1 cellular context compared by ENCODE assay signal in the genomic region with DNA sequence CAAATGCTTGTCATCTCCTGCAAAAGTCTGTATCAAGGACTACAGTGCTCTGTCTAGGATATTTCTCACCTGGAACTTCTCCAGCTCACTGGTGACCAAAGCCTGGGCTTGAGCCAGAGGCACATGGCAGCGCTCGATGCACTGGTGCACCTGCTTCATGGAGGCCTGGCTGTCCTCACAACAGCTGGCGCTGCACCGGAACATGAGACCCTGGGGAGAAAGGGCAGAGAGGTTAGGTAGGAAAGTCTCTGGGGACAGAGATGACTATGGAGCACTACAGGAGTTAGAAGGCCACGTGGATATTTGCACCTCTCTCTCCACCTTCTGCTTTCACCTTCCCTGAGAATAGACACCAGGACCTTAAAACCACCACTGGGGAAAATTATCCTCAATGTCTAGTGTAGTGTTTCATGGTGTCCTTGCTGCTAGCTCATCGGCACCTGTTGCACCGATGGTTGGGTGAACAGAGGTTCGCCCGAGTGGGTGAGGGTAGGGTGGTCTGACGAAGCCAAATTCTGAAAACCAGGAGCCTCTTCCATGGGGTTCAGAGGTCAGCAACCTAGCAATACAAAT.
A peak's percentile ranks its signal among the peaks of the same experiment; 100 is the strongest.
TF ChIP-seq lines count a peak whose summit lies in the region.

No MANE protein-coding gene starts in this region.

TF ChIP-seq in HepG2, 621 proteins besides CTCF, POLR2A, EP300 and RAD21 (continued from another document and continues in another):
- TF ChIP-seq ZHX1 (CRISPR knock-in tag; IDR thresholded peaks at IDR 0.05; ENCODE audit: low read depth) (peak; percentile 58; the same call in 1 of the 2 replicates), ZNF468 (CRISPR knock-in tag; IDR thresholded peaks at IDR 0.05) (no peak), ATF2 (CRISPR knock-in tag; IDR thresholded peaks at IDR 0.05) (no peak), ESRRA (CRISPR knock-in tag; IDR thresholded peaks at IDR 0.05; ENCODE audit: low read depth) (no peak), ZNF205 (CRISPR knock-in tag; IDR thresholded peaks at IDR 0.05) (no peak), CC2D1A (CRISPR knock-in tag; IDR thresholded peaks at IDR 0.05) (0 out of 2 replicates have a peak, but pooled peaks have one; percentile 73), BCLAF1 (IDR thresholded peaks at IDR 0.05) (no peak), ZNF331 (CRISPR knock-in tag; IDR thresholded peaks at IDR 0.05) (no peak), CHD4 (IDR thresholded peaks at IDR 0.05; ENCODE audit: borderline replicate concordance, low read length) (peak; percentile 75; the same call in 1 of the 2 replicates), ZNF281 (CRISPR knock-in tag; IDR thresholded peaks at IDR 0.05; ENCODE audit: borderline replicate concordance) (peak; percentile 14; the same call in 1 of the 2 replicates), MBD4 (IDR thresholded peaks at IDR 0.05; ENCODE audit: borderline replicate concordance, low read length) (no peak), ZNF678 (CRISPR knock-in tag; IDR thresholded peaks at IDR 0.05) (0 out of 2 replicates have a peak, but pooled peaks have one; percentile 14), ZFP37 (CRISPR knock-in tag; IDR thresholded peaks at IDR 0.05; ENCODE audit: borderline replicate concordance) (no peak), NFIC (IDR thresholded peaks at IDR 0.05; ENCODE audit: low read length) (no peak), ELK4 (CRISPR knock-in tag; IDR thresholded peaks at IDR 0.05; ENCODE audit: borderline replicate concordance) (no peak), KDM2A (CRISPR knock-in tag; IDR thresholded peaks at IDR 0.05; ENCODE audit: borderline replicate concordance, low read depth) (no peak)
- TF ChIP-seq, protein P1, sequence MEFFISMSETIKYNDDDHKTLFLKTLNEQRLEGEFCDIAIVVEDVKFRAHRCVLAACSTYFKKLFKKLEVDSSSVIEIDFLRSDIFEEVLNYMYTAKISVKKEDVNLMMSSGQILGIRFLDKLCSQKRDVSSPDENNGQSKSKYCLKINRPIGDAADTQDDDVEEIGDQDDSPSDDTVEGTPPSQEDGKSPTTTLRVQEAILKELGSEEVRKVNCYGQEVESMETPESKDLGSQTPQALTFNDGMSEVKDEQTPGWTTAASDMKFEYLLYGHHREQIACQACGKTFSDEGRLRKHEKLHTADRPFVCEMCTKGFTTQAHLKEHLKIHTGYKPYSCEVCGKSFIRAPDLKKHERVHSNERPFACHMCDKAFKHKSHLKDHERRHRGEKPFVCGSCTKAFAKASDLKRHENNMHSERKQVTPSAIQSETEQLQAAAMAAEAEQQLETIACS (CRISPR knock-in tag; IDR thresholded peaks at IDR 0.05): no peak
- TF ChIP-seq, protein P2, sequence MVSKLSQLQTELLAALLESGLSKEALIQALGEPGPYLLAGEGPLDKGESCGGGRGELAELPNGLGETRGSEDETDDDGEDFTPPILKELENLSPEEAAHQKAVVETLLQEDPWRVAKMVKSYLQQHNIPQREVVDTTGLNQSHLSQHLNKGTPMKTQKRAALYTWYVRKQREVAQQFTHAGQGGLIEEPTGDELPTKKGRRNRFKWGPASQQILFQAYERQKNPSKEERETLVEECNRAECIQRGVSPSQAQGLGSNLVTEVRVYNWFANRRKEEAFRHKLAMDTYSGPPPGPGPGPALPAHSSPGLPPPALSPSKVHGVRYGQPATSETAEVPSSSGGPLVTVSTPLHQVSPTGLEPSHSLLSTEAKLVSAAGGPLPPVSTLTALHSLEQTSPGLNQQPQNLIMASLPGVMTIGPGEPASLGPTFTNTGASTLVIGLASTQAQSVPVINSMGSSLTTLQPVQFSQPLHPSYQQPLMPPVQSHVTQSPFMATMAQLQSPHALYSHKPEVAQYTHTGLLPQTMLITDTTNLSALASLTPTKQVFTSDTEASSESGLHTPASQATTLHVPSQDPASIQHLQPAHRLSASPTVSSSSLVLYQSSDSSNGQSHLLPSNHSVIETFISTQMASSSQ (IDR thresholded peaks at IDR 0.05; ENCODE audit: low read depth): no peak
- TF ChIP-seq, protein P2 (CRISPR knock-in tag; IDR thresholded peaks at IDR 0.05; ENCODE audit: borderline replicate concordance): no peak
- TF ChIP-seq, protein P3, sequence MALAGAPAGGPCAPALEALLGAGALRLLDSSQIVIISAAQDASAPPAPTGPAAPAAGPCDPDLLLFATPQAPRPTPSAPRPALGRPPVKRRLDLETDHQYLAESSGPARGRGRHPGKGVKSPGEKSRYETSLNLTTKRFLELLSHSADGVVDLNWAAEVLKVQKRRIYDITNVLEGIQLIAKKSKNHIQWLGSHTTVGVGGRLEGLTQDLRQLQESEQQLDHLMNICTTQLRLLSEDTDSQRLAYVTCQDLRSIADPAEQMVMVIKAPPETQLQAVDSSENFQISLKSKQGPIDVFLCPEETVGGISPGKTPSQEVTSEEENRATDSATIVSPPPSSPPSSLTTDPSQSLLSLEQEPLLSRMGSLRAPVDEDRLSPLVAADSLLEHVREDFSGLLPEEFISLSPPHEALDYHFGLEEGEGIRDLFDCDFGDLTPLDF (CRISPR knock-in tag; IDR thresholded peaks at IDR 0.05): no peak
- TF ChIP-seq, protein P4, sequence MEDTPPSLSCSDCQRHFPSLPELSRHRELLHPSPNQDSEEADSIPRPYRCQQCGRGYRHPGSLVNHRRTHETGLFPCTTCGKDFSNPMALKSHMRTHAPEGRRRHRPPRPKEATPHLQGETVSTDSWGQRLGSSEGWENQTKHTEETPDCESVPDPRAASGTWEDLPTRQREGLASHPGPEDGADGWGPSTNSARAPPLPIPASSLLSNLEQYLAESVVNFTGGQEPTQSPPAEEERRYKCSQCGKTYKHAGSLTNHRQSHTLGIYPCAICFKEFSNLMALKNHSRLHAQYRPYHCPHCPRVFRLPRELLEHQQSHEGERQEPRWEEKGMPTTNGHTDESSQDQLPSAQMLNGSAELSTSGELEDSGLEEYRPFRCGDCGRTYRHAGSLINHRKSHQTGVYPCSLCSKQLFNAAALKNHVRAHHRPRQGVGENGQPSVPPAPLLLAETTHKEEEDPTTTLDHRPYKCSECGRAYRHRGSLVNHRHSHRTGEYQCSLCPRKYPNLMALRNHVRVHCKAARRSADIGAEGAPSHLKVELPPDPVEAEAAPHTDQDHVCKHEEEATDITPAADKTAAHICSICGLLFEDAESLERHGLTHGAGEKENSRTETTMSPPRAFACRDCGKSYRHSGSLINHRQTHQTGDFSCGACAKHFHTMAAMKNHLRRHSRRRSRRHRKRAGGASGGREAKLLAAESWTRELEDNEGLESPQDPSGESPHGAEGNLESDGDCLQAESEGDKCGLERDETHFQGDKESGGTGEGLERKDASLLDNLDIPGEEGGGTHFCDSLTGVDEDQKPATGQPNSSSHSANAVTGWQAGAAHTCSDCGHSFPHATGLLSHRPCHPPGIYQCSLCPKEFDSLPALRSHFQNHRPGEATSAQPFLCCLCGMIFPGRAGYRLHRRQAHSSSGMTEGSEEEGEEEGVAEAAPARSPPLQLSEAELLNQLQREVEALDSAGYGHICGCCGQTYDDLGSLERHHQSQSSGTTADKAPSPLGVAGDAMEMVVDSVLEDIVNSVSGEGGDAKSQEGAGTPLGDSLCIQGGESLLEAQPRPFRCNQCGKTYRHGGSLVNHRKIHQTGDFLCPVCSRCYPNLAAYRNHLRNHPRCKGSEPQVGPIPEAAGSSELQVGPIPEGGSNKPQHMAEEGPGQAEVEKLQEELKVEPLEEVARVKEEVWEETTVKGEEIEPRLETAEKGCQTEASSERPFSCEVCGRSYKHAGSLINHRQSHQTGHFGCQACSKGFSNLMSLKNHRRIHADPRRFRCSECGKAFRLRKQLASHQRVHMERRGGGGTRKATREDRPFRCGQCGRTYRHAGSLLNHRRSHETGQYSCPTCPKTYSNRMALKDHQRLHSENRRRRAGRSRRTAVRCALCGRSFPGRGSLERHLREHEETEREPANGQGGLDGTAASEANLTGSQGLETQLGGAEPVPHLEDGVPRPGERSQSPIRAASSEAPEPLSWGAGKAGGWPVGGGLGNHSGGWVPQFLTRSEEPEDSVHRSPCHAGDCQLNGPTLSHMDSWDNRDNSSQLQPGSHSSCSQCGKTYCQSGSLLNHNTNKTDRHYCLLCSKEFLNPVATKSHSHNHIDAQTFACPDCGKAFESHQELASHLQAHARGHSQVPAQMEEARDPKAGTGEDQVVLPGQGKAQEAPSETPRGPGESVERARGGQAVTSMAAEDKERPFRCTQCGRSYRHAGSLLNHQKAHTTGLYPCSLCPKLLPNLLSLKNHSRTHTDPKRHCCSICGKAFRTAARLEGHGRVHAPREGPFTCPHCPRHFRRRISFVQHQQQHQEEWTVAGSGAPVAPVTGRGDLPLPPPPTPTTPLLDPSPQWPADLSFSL (CRISPR knock-in tag; IDR thresholded peaks at IDR 0.05): no peak
